9 cellular contexts compared by ENCODE assay signal in the genomic region with DNA sequence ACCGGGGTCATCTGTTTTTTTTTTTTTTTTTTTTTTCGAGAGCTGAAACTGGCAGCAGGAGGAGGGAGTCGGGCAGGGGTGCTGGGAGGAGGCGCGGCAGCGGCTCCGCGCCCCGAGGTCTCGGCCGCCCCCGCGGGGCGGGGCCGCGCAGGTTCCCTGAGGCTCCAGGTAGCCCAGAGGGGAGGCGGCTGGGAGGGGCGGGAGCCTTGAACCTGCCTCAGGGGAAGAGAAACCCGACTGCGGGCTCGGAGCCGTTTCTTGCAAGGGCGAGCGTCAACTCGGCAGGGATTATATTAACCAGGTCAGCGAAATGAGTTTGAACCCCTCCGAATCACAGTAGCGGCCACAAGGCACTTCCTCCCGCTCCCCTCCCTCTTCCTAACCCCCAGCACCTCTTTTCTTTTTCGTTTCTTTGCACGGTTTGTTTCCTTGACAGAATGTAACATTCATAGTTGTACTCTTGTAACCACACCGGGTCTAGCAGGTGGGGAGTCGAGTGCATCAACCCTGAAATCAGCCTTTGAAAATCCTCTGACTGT. TPM values are rescaled to one million over a fixed set of nuclear protein-coding genes. Genes with fewer than 3 reads are reported as not detected.
A peak's percentile ranks its signal among the peaks of the same experiment; 100 is the strongest.
DNase-seq lines count a peak whose midpoint lies in the region; ATAC-seq, FAIRE-seq and TF ChIP-seq lines count a peak whose summit lies in the region.
"Had no signal": no experiment of that assay in that cellular context is flagged by ENCODE, and none has a peak within 500 bp of the region (broad histone marks: within the 10 kb centered on the region; RNA-seq: fewer than 3 reads in every experiment).

No MANE protein-coding gene starts in this region.

- H3K4me3 ChIP-seq in HFF-Myc (replicated peaks; ENCODE audit: low read depth, low read length) (peak overlapping the region; percentile 54), thoracic aorta (peak overlapping the region; percentile 80)
- H3K4me3 ChIP-seq in effector memory CD4-positive, alpha-beta T cell (ENCODE audit: insufficient read depth, low read depth, low read length, poor library complexity, severe bottlenecking) = peak overlapping the region; percentile 57

- ATAC-seq in natural killer cell treated with Interleukin-12 subunit alpha and Interleukin-12 subunit beta and Interleukin-15 and Interleukin-18, amount 100 ng/mL, for 72 hours = peak; percentile 54 to 63
- no peak for ATAC-seq in thoracic aorta (ENCODE audit: insufficient number of reproducible peaks, low FRiP score, low read depth)

- H3K27ac ChIP-seq in effector memory CD4-positive, alpha-beta T cell (ENCODE audit: insufficient read depth, low read length, poor library complexity, severe bottlenecking) = no peak overlapping the region
- no peak overlapping the region for H3K27ac ChIP-seq in thoracic aorta

- peaks cover 10% of the 10 kb centered on the region for H3K4me1 ChIP-seq in effector memory CD4-positive, alpha-beta T cell (ENCODE audit: control insufficient read depth, insufficient read depth, low read length, poor library complexity, severe bottlenecking)
- peaks cover 11 to 27% of the 10 kb centered on the region in 2 donors for H3K4me1 ChIP-seq in thoracic aorta (ENCODE audit: control insufficient read depth in 1 of 2, low read depth in 2 of 2)

- H3K36me3 Mint-ChIP-seq in natural killer cell treated with Interleukin-12 subunit alpha and Interleukin-12 subunit beta and Interleukin-15 and Interleukin-18, amount 100 ng/mL, for 72 hours = peaks cover 25% of the 10 kb centered on the region

- H3K9me3 ChIP-seq in effector memory CD4-positive, alpha-beta T cell (ENCODE audit: control insufficient read depth, low read length) = no peaks in the 10 kb centered on the region
- H3K9me3 ChIP-seq in thoracic aorta = no peaks in the 10 kb centered on the region

- peak overlapping the region; percentile 91 to 98 for H3K27ac Mint-ChIP-seq in natural killer cell treated with Interleukin-12 subunit alpha and Interleukin-12 subunit beta and Interleukin-15 and Interleukin-18, amount 100 ng/mL, for 72 hours

- H3K4me1 Mint-ChIP-seq in natural killer cell treated with Interleukin-12 subunit alpha and Interleukin-12 subunit beta and Interleukin-15 and Interleukin-18, amount 100 ng/mL, for 72 hours (ENCODE audit: low read depth in 2 of 2) = peaks cover 22 to 37% of the 10 kb centered on the region in 2 donors

- FAIRE-seq in GM12891 (lab: Jason Lieb, UNC) = no peak
- FAIRE-seq: endometrium had no signal

- TF ChIP-seq POLR2A in GM12891 (IDR thresholded peaks at IDR 0.05; ENCODE audit: low read depth, low read length) = peak; percentile 50; the same call in 1 of the 2 replicates

- H3K27me3 Mint-ChIP-seq in natural killer cell treated with Interleukin-12 subunit alpha and Interleukin-12 subunit beta and Interleukin-15 and Interleukin-18, amount 100 ng/mL, for 72 hours = peaks cover 3 to 11% of the 10 kb centered on the region in 2 donors

- TF ChIP-seq CTCF in HFF-Myc (IDR thresholded peaks at IDR 0.05; ENCODE audit: low read depth, low read length, missing control alignments) (no peak), thoracic aorta (IDR thresholded peaks at IDR 0.05) (no peak)

- H3K27me3 ChIP-seq in effector memory CD4-positive, alpha-beta T cell (replicated peaks; ENCODE audit: control insufficient read depth, insufficient read depth, low read length, poor library complexity, severe bottlenecking) = no peaks in the 10 kb centered on the region
- H3K27me3 ChIP-seq in thoracic aorta (replicated peaks; ENCODE audit: insufficient read depth) = no peaks in the 10 kb centered on the region

- DNase-seq in GM12891 (ENCODE audit: insufficient read length, low spot score) = peak; percentile 47
- no peak for DNase-seq in HFF-Myc (ENCODE audit: extremely low read depth, low read depth)
- peak; percentile 80 for DNase-seq in NAMALWA (ENCODE audit: low spot score)
- DNase-seq in activated CD4-positive, alpha-beta T cell treated with anti-CD3 and anti-CD28 coated beads for 48 hours = peak; percentile 87
- peak; percentile 28 to 56 (median 43) for DNase-seq in effector memory CD4-positive, alpha-beta T cell
- peak; percentile 83 for DNase-seq in natural killer cell treated with Interleukin-12 subunit alpha and Interleukin-12 subunit beta and Interleukin-15 and Interleukin-18, amount 100 ng/mL, for 72 hours (ENCODE audit: low spot score)
- DNase-seq in thoracic aorta (ENCODE audit: low spot score) = no peak
- no peak for DNase-seq in medulla oblongata (ENCODE audit: extremely low spot score)

- no peaks in the 10 kb centered on the region for H3K9me3 Mint-ChIP-seq in natural killer cell treated with Interleukin-12 subunit alpha and Interleukin-12 subunit beta and Interleukin-15 and Interleukin-18, amount 100 ng/mL, for 72 hours

- no peaks in the 10 kb centered on the region for H3K36me3 ChIP-seq in effector memory CD4-positive, alpha-beta T cell (ENCODE audit: control insufficient read depth, insufficient read depth, low read length)
- no peaks in the 10 kb centered on the region for H3K36me3 ChIP-seq in thoracic aorta

- peak overlapping the region; percentile 94 for H3K4me3 Mint-ChIP-seq in natural killer cell treated with Interleukin-12 subunit alpha and Interleukin-12 subunit beta and Interleukin-15 and Interleukin-18, amount 100 ng/mL, for 72 hours

TF ChIP-seq in GM12891, 5 proteins besides CTCF, POLR2A, EP300 and RAD21:
- TF ChIP-seq PAX5 (IDR thresholded peaks at IDR 0.05; ENCODE audit: insufficient read depth, low read length, severe bottlenecking) = peak; percentile 1
- TF ChIP-seq SPI1 (IDR thresholded peaks at IDR 0.05; ENCODE audit: low read depth, low read length) = peak; percentile 83
- peak; percentile 19; the same call in 1 of the 2 replicates for TF ChIP-seq TAF1 (IDR thresholded peaks at IDR 0.05; ENCODE audit: low read depth, low read length)
- TF ChIP-seq POU2F2 (IDR thresholded peaks at IDR 0.05; ENCODE audit: low read depth, low read length) = no peak
- peak; percentile 60 for TF ChIP-seq POLR2AphosphoS5 (IDR thresholded peaks at IDR 0.05; ENCODE audit: low read depth, low read length)
TF ChIP-seq in GM12891: peak in this region for 4.

RNA-seq across cellular contexts. Expression of a gene that starts 2.0 kb away (rescaled TPM):
- polyA plus RNA-seq in GM12891 (2012; ENCODE audit: low read depth, missing spikeins) = 18.5 TPM
- total RNA-seq in natural killer cell treated with Interleukin-12 subunit alpha and Interleukin-12 subunit beta and Interleukin-15 and Interleukin-18, amount 100 ng/mL, for 72 hours = 100 to 1,000 TPM in 1 of 2 donors, 10 to 100 TPM in 1; 66.1 to 145 TPM
- not detected for total RNA-seq in thoracic aorta

Comparison
In these comparisons a context has a peak if more than half of its experiments do, and no peak if none do; other contexts are left out.
1. DNase-seq: peak in GM12891 (single experiment), NAMALWA (single experiment), activated CD4-positive, alpha-beta T cell treated with anti-CD3 and anti-CD28 coated beads for 48 hours (single experiment), effector memory CD4-positive, alpha-beta T cell (3 of 3) and natural killer cell treated with Interleukin-12 subunit alpha and Interleukin-12 subunit beta and Interleukin-15 and Interleukin-18, amount 100 ng/mL, for 72 hours (single experiment); none in HFF-Myc (single experiment), thoracic aorta (single experiment) and medulla oblongata (single experiment).
2. RNA of a gene that starts 2.0 kb away (total RNA-seq): 66.1 to 145 TPM in natural killer cell treated with Interleukin-12 subunit alpha and Interleukin-12 subunit beta and Interleukin-15 and Interleukin-18, amount 100 ng/mL, for 72 hours; not detected in thoracic aorta; every median in the first group is over 10 times any median in the second.
3. Peak in every context shown above with its lines, with median percentiles within 50 percentile points of each other: H3K4me3 ChIP-seq.